In genomic region chr12:56636675-56637540, GRCh38 we compare ENCODE assay signal across 1 cellular context.
TF ChIP-seq lines count a peak whose summit lies in the region.

No MANE protein-coding gene starts in this region.

TF ChIP-seq in WTC11, 78 proteins besides CTCF, POLR2A, EP300 and RAD21 (continued from another document):
- TF ChIP-seq PRDM15 (CRISPR knock-in tag; IDR thresholded peaks at IDR 0.05) = no peak
- no peak for TF ChIP-seq ZSCAN18 (CRISPR knock-in tag; IDR thresholded peaks at IDR 0.05)
- TF ChIP-seq ZNF396 (CRISPR knock-in tag; IDR thresholded peaks at IDR 0.05; ENCODE audit: borderline replicate concordance) = no peak
- peak; percentile 24; the same call in 1 of the 2 replicates for TF ChIP-seq PRRX2 (CRISPR knock-in tag; IDR thresholded peaks at IDR 0.05)
- peak; percentile 83 for TF ChIP-seq CREM (CRISPR knock-in tag; IDR thresholded peaks at IDR 0.05)
- TF ChIP-seq JAZF1 (CRISPR knock-in tag; IDR thresholded peaks at IDR 0.05) = no peak
- peak; percentile 50; the same call in 1 of the 2 replicates for TF ChIP-seq FOXK1 (CRISPR knock-in tag; IDR thresholded peaks at IDR 0.05)
- peak; percentile 9 for TF ChIP-seq TEAD1 (CRISPR knock-in tag; IDR thresholded peaks at IDR 0.05)
- TF ChIP-seq SP1 (CRISPR knock-in tag; conservative IDR thresholded peaks at IDR 0.05) = peak; percentile 76
- no peak for TF ChIP-seq HMGA2 (CRISPR knock-in tag; IDR thresholded peaks at IDR 0.05)
- no peak for TF ChIP-seq CDX4 (CRISPR knock-in tag; IDR thresholded peaks at IDR 0.05; ENCODE audit: borderline replicate concordance)
- TF ChIP-seq GRHL2 (CRISPR knock-in tag; IDR thresholded peaks at IDR 0.05; ENCODE audit: insufficient replicate concordance, severe bottlenecking) = no peak
- TF ChIP-seq GTF2I (CRISPR knock-in tag; conservative IDR thresholded peaks at IDR 0.05) = no peak
- TF ChIP-seq RORB (CRISPR knock-in tag; IDR thresholded peaks at IDR 0.05) = no peak
- no peak for TF ChIP-seq ZBTB43 (CRISPR knock-in tag; IDR thresholded peaks at IDR 0.05)
- TF ChIP-seq FOXP1 (CRISPR knock-in tag; IDR thresholded peaks at IDR 0.05; ENCODE audit: borderline replicate concordance) = no peak
- no peak for TF ChIP-seq STAT6 (CRISPR knock-in tag; conservative IDR thresholded peaks at IDR 0.05; ENCODE audit: low read depth)
- TF ChIP-seq FOXP4 (CRISPR knock-in tag; IDR thresholded peaks at IDR 0.05) = no peak
- no peak for TF ChIP-seq GABPB1 (CRISPR knock-in tag; IDR thresholded peaks at IDR 0.05)
- no peak for TF ChIP-seq MYBL2 (CRISPR knock-in tag; IDR thresholded peaks at IDR 0.05)
- no peak for TF ChIP-seq TEAD4 (CRISPR knock-in tag; IDR thresholded peaks at IDR 0.05)
- no peak for TF ChIP-seq ZNF263 (CRISPR knock-in tag; IDR thresholded peaks at IDR 0.05; ENCODE audit: low read depth)
- no peak for TF ChIP-seq ELF4 (CRISPR knock-in tag; IDR thresholded peaks at IDR 0.05; ENCODE audit: low read depth)
